In the genomic region with DNA sequence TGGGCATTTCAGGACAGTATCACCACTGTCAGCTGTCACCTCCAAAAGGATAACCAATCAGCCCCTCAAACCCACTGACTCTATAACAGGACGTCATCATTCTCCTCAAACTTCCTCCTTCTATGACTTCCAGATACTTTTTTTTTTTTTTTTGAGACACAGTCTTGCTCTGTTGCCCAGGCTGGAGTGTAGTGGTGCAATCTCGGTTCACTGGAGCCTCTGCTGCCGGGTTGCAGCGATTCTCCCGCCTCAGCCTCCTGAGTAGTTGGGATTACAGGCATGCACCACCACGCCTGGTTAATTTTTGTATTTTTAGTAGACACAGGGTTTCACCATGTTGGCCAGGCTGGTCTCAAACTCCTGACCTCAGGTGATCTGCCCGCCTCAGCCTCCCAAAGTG, we compare ENCODE assay signal across 3 cellular contexts. TPM values are rescaled to one million over a fixed set of nuclear protein-coding genes. Genes with fewer than 3 reads are reported as not detected.
"Had no signal": no experiment of that assay in that cellular context is flagged by ENCODE, and none has a peak within 500 bp of the region (broad histone marks: within the 10 kb centered on the region; RNA-seq: fewer than 3 reads in every experiment).

No MANE protein-coding gene starts in this region.

RNA-seq across cellular contexts. Expression of gene CPVL, which starts 3.9 kb away (rescaled TPM):
- total RNA-seq: IMR-90, OCI-LY7 had no signal
- polyA plus RNA-seq: IMR-90, SK-N-SH had no signal

RNA-seq across cellular contexts. Expression of gene CHN2, which starts 52.2 kb away (rescaled TPM):
- total RNA-seq: IMR-90, OCI-LY7 had no signal
- polyA plus RNA-seq: IMR-90 had no signal
